ENCODE assay signal across 20 cellular contexts in the genomic region with DNA sequence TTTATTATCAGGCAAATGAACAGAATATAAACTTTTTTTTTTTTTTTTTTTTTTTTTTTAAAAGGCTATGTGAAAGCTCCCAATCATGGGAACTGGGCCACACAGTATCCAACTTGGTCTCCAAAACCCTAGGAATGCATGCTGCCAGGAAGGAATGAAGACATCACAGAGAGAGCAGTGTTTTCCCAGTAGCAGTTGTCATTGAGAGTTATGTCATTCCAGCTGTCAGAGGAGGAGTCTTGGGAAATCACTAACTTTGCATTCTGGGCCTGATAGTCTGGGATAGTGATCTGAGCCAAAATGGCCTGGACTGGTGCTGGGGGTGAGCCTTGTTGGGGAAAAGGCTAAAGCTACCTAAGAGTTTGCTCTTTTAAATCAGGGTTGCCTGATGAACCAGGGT.
DNase-seq lines count a peak whose midpoint lies in the region; ATAC-seq and TF ChIP-seq lines count a peak whose summit lies in the region.
"Had no signal": no experiment of that assay in that cellular context is flagged by ENCODE, and none has a peak within 500 bp of the region (broad histone marks: within the 10 kb centered on the region; RNA-seq: fewer than 3 reads in every experiment).

No MANE protein-coding gene starts in this region.

- H3K4me1 Mint-ChIP-seq in GM23338 (peaks cover 3% of the 10 kb centered on the region; the same call in 1 of the 3 replicates), immature natural killer cell (no peaks in the 10 kb centered on the region)
- H3K4me1 Mint-ChIP-seq: CD14-positive monocyte had no signal

- no peaks in the 10 kb centered on the region for H3K36me3 ChIP-seq in GM23338 (ENCODE audit: insufficient read depth)
- H3K36me3 ChIP-seq in SJCRH30: no peaks in the 10 kb centered on the region

- H3K4me3 Mint-ChIP-seq in GM23338 (no peak overlapping the region), immature natural killer cell (no peak overlapping the region)
- H3K4me3 Mint-ChIP-seq: CD14-positive monocyte had no signal

- no peak overlapping the region for H3K4me2 ChIP-seq in GM23338

- no peak overlapping the region for H2AFZ ChIP-seq in GM23338
- H2AFZ ChIP-seq: GM23248 had no signal

- no peak for TF ChIP-seq CTCF in GM23338 (conservative IDR thresholded peaks at IDR 0.05; ENCODE audit: low read depth in 2 of 2)

- H3K27ac ChIP-seq in GM23338 (ENCODE audit: low read depth): no peak overlapping the region
- peak overlapping the region; percentile 71 for H3K27ac ChIP-seq in SJCRH30
- H3K27ac ChIP-seq: GM23248 had no signal

- H3K27me3 ChIP-seq in GM23338 (ENCODE audit: insufficient read depth) (no peaks in the 10 kb centered on the region), SJCRH30 (no peaks in the 10 kb centered on the region)

- H3K79me2 ChIP-seq in GM23338 (replicated peaks; ENCODE audit: insufficient read depth): no peaks in the 10 kb centered on the region

- no peaks in the 10 kb centered on the region for H3F3A ChIP-seq in GM23338 (replicated peaks; ENCODE audit: low read depth)

- H3K4me1 ChIP-seq in GM23338 (ENCODE audit: insufficient read depth) (no peaks in the 10 kb centered on the region), SJCRH30 (peaks cover 11% of the 10 kb centered on the region)

- no peaks in the 10 kb centered on the region for H4K20me1 ChIP-seq in GM23338 (replicated peaks; ENCODE audit: insufficient read depth)

- no peaks in the 10 kb centered on the region for H3K9me2 ChIP-seq in GM23338 (ENCODE audit: insufficient read depth)

- peak; percentile 24 for DNase-seq in GM23338 (ENCODE audit: low spot score)
- peak; percentile 70 to 79 for DNase-seq in SJCRH30
- DNase-seq in iPS-NIHi7 (ENCODE audit: extremely low spot score): peak; percentile 25
- DNase-seq in myocyte (ENCODE audit: low read depth): peak; percentile 51
- no peak for DNase-seq in immature natural killer cell
- no peak for DNase-seq in EL
- no peak for DNase-seq in GDM1 (lab: John Stamatoyannopoulos, UW)
- DNase-seq: GM23248, KBM-7, MV-4-11, NCI-H1417, NCI-H187, NCI-H2227 treated with DMSO at 0.1 percent for 48 hours, NCI-H510A treated with DMSO at 0.1 percent for 48 hours, NCI-H774, SHP77 treated with DMSO at 0.1 percent for 48 hours had no signal

- H3K36me3 Mint-ChIP-seq in GM23338 (ENCODE audit: low read depth) (peaks cover 13% of the 10 kb centered on the region; the same call in 1 of the 3 replicates), immature natural killer cell (no peaks in the 10 kb centered on the region)
- H3K36me3 Mint-ChIP-seq: CD14-positive monocyte had no signal

- H3K27me3 Mint-ChIP-seq in GM23338 (ENCODE audit: insufficient read depth, low read depth, poor library complexity) (peaks cover 4% of the 10 kb centered on the region), immature natural killer cell (ENCODE audit: low read depth in 3 of 3) (peaks cover 0 to 6% (median 0%) of the 10 kb centered on the region in 3 donors)

- no peak overlapping the region for H3K27ac Mint-ChIP-seq in GM23338
- no peak overlapping the region for H3K27ac Mint-ChIP-seq in immature natural killer cell
- H3K27ac Mint-ChIP-seq: CD14-positive monocyte had no signal

- no peak; the same call in 2 of the 3 replicates for ATAC-seq in GM23338
- ATAC-seq: GM12878, HCT116, HepG2 had no signal

- no peaks in the 10 kb centered on the region for H3K9me3 ChIP-seq in SJCRH30 (replicated peaks)

- H3K4me3 ChIP-seq in GM23338 (no peak overlapping the region), SJCRH30 (no peak overlapping the region)
- H3K4me3 ChIP-seq: GM12878, GM23248 had no signal

- H3K9me3 Mint-ChIP-seq in GM23338: peaks cover 13% of the 10 kb centered on the region
- peaks cover 0 to 7% (median 0%) of the 10 kb centered on the region in 6 donors for H3K9me3 Mint-ChIP-seq in immature natural killer cell

TF ChIP-seq in GM23338, 12 proteins besides CTCF, POLR2A, EP300 and RAD21 (continues in another document):
- TF ChIP-seq, protein P1, sequence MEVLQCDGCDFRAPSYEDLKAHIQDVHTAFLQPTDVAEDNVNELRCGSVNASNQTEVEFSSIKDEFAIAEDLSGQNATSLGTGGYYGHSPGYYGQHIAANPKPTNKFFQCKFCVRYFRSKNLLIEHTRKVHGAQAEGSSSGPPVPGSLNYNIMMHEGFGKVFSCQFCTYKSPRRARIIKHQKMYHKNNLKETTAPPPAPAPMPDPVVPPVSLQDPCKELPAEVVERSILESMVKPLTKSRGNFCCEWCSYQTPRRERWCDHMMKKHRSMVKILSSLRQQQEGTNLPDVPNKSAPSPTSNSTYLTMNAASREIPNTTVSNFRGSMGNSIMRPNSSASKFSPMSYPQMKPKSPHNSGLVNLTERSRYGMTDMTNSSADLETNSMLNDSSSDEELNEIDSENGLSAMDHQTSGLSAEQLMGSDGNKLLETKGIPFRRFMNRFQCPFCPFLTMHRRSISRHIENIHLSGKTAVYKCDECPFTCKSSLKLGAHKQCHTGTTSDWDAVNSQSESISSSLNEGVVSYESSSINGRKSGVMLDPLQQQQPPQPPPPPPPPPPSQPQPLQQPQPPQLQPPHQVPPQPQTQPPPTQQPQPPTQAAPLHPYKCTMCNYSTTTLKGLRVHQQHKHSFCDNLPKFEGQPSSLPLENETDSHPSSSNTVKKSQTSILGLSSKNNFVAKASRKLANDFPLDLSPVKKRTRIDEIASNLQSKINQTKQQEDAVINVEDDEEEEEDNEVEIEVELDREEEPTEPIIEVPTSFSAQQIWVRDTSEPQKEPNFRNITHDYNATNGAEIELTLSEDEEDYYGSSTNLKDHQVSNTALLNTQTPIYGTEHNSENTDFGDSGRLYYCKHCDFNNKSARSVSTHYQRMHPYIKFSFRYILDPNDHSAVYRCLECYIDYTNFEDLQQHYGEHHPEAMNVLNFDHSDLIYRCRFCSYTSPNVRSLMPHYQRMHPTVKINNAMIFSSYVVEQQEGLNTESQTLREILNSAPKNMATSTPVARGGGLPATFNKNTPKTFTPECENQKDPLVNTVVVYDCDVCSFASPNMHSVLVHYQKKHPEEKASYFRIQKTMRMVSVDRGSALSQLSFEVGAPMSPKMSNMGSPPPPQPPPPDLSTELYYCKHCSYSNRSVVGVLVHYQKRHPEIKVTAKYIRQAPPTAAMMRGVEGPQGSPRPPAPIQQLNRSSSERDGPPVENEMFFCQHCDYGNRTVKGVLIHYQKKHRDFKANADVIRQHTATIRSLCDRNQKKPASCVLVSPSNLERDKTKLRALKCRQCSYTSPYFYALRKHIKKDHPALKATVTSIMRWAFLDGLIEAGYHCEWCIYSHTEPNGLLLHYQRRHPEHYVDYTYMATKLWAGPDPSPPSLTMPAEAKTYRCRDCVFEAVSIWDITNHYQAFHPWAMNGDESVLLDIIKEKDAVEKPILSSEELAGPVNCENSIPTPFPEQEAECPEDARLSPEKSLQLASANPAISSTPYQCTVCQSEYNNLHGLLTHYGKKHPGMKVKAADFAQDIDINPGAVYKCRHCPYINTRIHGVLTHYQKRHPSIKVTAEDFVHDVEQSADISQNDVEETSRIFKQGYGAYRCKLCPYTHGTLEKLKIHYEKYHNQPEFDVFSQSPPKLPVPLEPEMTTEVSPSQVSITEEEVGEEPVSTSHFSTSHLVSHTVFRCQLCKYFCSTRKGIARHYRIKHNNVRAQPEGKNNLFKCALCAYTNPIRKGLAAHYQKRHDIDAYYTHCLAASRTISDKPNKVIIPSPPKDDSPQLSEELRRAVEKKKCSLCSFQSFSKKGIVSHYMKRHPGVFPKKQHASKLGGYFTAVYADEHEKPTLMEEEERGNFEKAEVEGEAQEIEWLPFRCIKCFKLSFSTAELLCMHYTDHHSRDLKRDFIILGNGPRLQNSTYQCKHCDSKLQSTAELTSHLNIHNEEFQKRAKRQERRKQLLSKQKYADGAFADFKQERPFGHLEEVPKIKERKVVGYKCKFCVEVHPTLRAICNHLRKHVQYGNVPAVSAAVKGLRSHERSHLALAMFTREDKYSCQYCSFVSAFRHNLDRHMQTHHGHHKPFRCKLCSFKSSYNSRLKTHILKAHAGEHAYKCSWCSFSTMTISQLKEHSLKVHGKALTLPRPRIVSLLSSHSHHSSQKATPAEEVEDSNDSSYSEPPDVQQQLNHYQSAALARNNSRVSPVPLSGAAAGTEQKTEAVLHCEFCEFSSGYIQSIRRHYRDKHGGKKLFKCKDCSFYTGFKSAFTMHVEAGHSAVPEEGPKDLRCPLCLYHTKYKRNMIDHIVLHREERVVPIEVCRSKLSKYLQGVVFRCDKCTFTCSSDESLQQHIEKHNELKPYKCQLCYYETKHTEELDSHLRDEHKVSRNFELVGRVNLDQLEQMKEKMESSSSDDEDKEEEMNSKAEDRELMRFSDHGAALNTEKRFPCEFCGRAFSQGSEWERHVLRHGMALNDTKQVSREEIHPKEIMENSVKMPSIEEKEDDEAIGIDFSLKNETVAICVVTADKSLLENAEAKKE (CRISPR knock-in tag; IDR thresholded peaks at IDR 0.05): no peak
- TF ChIP-seq CREB1 (CRISPR knock-in tag; IDR thresholded peaks at IDR 0.05; ENCODE audit: low read depth): no peak
- TF ChIP-seq EZH2 (IDR thresholded peaks at IDR 0.05; ENCODE audit: low read depth, unreplicated experiment): no peak
- TF ChIP-seq ZNF114 (CRISPR knock-in tag; IDR thresholded peaks at IDR 0.05): no peak
- no peak for TF ChIP-seq EZH2phosphoT487 (IDR thresholded peaks at IDR 0.05; ENCODE audit: unreplicated experiment)
- no peak for TF ChIP-seq REST (IDR thresholded peaks at IDR 0.05; ENCODE audit: unreplicated experiment)
- TF ChIP-seq ZNF331 (CRISPR knock-in tag; IDR thresholded peaks at IDR 0.05; ENCODE audit: low read depth): no peak

Comparison
In these comparisons a context has a peak if more than half of its experiments do, and no peak if none do; other contexts are left out.
1. DNase-seq: peak in GM23338 (single experiment), SJCRH30 (2 of 2), iPS-NIHi7 (single experiment) and myocyte (single experiment); none in immature natural killer cell (0 of 3), EL (single experiment) and GDM1 (single experiment).